ENCODE assay signal across 24 cellular contexts in genomic region chr12:52821826-52822660, GRCh38. TPM values are rescaled to one million over a fixed set of nuclear protein-coding genes. Genes with fewer than 3 reads are reported as not detected.
DNase-seq lines count a peak whose midpoint lies in the region; ATAC-seq and TF ChIP-seq lines count a peak whose summit lies in the region.
"Had no signal": no experiment of that assay in that cellular context is flagged by ENCODE, and none has a peak within 500 bp of the region (broad histone marks: within the 10 kb centered on the region; RNA-seq: fewer than 3 reads in every experiment).

No MANE protein-coding gene starts in this region.

- intact Hi-C loops in breast epithelium (cut with DNase I; ENCODE audit: low total_unique reads): no loop called here
- intact Hi-C loops in left lung (cut with DNase I): no loop called here
- intact Hi-C loops in sigmoid colon (cut with DNase I): no loop called here

- peak; percentile 47 to 51 for DNase-seq in T47D (ENCODE audit: low read depth in 1 of 2, low spot score in 1 of 2)
- DNase-seq in breast epithelium (ENCODE audit: low spot score in 2 of 2): no peak
- DNase-seq in RWPE2 (ENCODE audit: low spot score): no peak
- no peak for DNase-seq in left lung
- DNase-seq in HAP-1 (ENCODE audit: low spot score in 2 of 2): no peak
- DNase-seq in NCI-H146 (lab: John Stamatoyannopoulos, UW): no peak
- no peak for DNase-seq in sigmoid colon
- DNase-seq: activated CD4-positive, alpha-beta T cell treated with anti-CD3 and anti-CD28 coated beads, Interleukin-2, amount 50 U/mL, for 48 hours; activated naive CD4-positive, alpha-beta T cell treated with anti-CD3 and anti-CD28 coated beads for 36 hours; DMS 273 treated with DMSO at 0.1 percent for 48 hours; heart left ventricle; NCI-H1930; occipital lobe; stimulated activated CD4-positive, alpha-beta T cell treated with anti-CD3 and anti-CD28 coated beads, Interleukin-2, amount 100 ng/mL, for 48 hours; T-helper 2 cell; WERI-Rb-1 had no signal

- H3K36me3 ChIP-seq in breast epithelium (no peaks in the 10 kb centered on the region), RWPE2 (ENCODE audit: low read depth) (no peaks in the 10 kb centered on the region), left lung (no peaks in the 10 kb centered on the region), HAP-1 (replicated peaks) (no peaks in the 10 kb centered on the region), sigmoid colon (no peaks in the 10 kb centered on the region)
- H3K36me3 ChIP-seq: heart left ventricle, WERI-Rb-1 had no signal

- H3K27ac ChIP-seq in breast epithelium (no peak overlapping the region), RWPE2 (ENCODE audit: poor library complexity, severe bottlenecking) (no peak overlapping the region), left lung (no peak overlapping the region), sigmoid colon (no peak overlapping the region)
- H3K27ac ChIP-seq: heart left ventricle, WERI-Rb-1 had no signal

- no peaks in the 10 kb centered on the region for H3K4me1 ChIP-seq in breast epithelium
- H3K4me1 ChIP-seq in RWPE2 (ENCODE audit: insufficient read depth, poor library complexity, severe bottlenecking): no peaks in the 10 kb centered on the region
- H3K4me1 ChIP-seq in left lung: no peaks in the 10 kb centered on the region
- H3K4me1 ChIP-seq in HAP-1: no peaks in the 10 kb centered on the region
- peaks cover 0 to 11% (median 4%) of the 10 kb centered on the region in 4 donors for H3K4me1 ChIP-seq in sigmoid colon
- H3K4me1 ChIP-seq: heart left ventricle had no signal

- H3K27me3 ChIP-seq in breast epithelium (peaks cover 0 to 4% of the 10 kb centered on the region in 2 donors), RWPE2 (ENCODE audit: insufficient read depth, poor library complexity, severe bottlenecking) (no peaks in the 10 kb centered on the region), left lung (peaks cover 0 to 79% of the 10 kb centered on the region in 2 donors), HAP-1 (ENCODE audit: low read depth) (peaks cover 8% of the 10 kb centered on the region; the same call in 1 of the 2 replicates), sigmoid colon (peaks cover 0 to 6% (median 0%) of the 10 kb centered on the region in 3 donors)

- ATAC-seq in RWPE2 (ENCODE audit: low read depth) (peak; percentile 72), left lung (peak; percentile 45), GM19463 (IDR thresholded peaks at IDR 0.05; ENCODE audit: unreplicated experiment) (no peak)
- ATAC-seq: heart left ventricle, K562 had no signal

- 76% methylated on average over 10 of the region's 10 CpGs for WGBS in sigmoid colon, 2 donors

- TF ChIP-seq EP300 in sigmoid colon (IDR thresholded peaks at IDR 0.05): no peak

- TF ChIP-seq CTCF in breast epithelium (IDR thresholded peaks at IDR 0.05): no peak
- no peak for TF ChIP-seq CTCF in RWPE2 (IDR thresholded peaks at IDR 0.05; ENCODE audit: poor library complexity, severe bottlenecking)
- no peak for TF ChIP-seq CTCF in left lung (IDR thresholded peaks at IDR 0.05)
- TF ChIP-seq CTCF in sigmoid colon (IDR thresholded peaks at IDR 0.05): no peak

- in situ Hi-C loops in T47D (cut with HindIII; ENCODE audit: low pct_unique_long_range_greater_than_20kb, low sequenced_read_pairs): no loop called here
- in situ Hi-C loops in HAP-1 (cut with MboI; ENCODE audit: low sequenced_read_pairs): no loop called here

- TF ChIP-seq POLR2A in breast epithelium (IDR thresholded peaks at IDR 0.05) (no peak), sigmoid colon (IDR thresholded peaks at IDR 0.05) (no peak)

- H3K9me3 ChIP-seq in breast epithelium: no peaks in the 10 kb centered on the region
- no peaks in the 10 kb centered on the region for H3K9me3 ChIP-seq in RWPE2 (ENCODE audit: severe bottlenecking)
- no peaks in the 10 kb centered on the region for H3K9me3 ChIP-seq in left lung
- no peaks in the 10 kb centered on the region; the same call in 1 of the 2 replicates for H3K9me3 ChIP-seq in HAP-1
- no peaks in the 10 kb centered on the region for H3K9me3 ChIP-seq in sigmoid colon
- H3K9me3 ChIP-seq: heart left ventricle had no signal

- H3K4me3 ChIP-seq in breast epithelium (no peak overlapping the region), RWPE2 (ENCODE audit: severe bottlenecking) (no peak overlapping the region), left lung (no peak overlapping the region), HAP-1 (no peak overlapping the region), sigmoid colon (no peak overlapping the region)
- H3K4me3 ChIP-seq: heart left ventricle, K562 had no signal

RNA-seq across cellular contexts. Expression of gene KRT4, which starts 8.1 kb away (rescaled TPM):
- total RNA-seq in breast epithelium (under 1 TPM in 1 of 3 donors, not detected in 2; 0.33 TPM), left lung (1 to 10 TPM in 1 of 2 donors, under 1 TPM in 1; 0.47 to 9.4 TPM), sigmoid colon (not detected)
- 10 to 100 TPM in 1 of 3 donors, under 1 TPM in 1, not detected in 1; 0.86 to 18.6 TPM for polyA plus RNA-seq in sigmoid colon
- total RNA-seq: activated naive CD4-positive, alpha-beta T cell treated with anti-CD3 and anti-CD28 coated beads for 36 hours; astrocyte; heart left ventricle; K562; lung microvascular endothelial cell; myocyte; NCI-H460 had no signal
- polyA plus RNA-seq: CD14-positive monocyte, K562, urinary bladder had no signal

RNA-seq across cellular contexts. Expression of gene KRT79, which starts 12.1 kb away (rescaled TPM):
- 1 to 10 TPM in 1 of 3 donors, under 1 TPM in 1, not detected in 1; 0.48 to 1.3 TPM for total RNA-seq in breast epithelium
- total RNA-seq in left lung: under 1 TPM; 0.32 to 0.58 TPM
- not detected for total RNA-seq in sigmoid colon
- polyA plus RNA-seq in sigmoid colon: under 1 TPM in 1 of 3 donors, not detected in 2; 0.16 TPM
- total RNA-seq: activated naive CD4-positive, alpha-beta T cell treated with anti-CD3 and anti-CD28 coated beads for 36 hours; heart left ventricle; lung microvascular endothelial cell; myocyte; NCI-H460; occipital lobe; urinary bladder had no signal
- polyA plus RNA-seq: CD14-positive monocyte, urinary bladder had no signal

RNA-seq across cellular contexts. Expression of gene KRT3, which starts 26.1 kb away (rescaled TPM):
- not detected for total RNA-seq in breast epithelium
- not detected for total RNA-seq in left lung
- total RNA-seq in sigmoid colon: not detected
- polyA plus RNA-seq in sigmoid colon: not detected
- total RNA-seq: activated naive CD4-positive, alpha-beta T cell treated with anti-CD3 and anti-CD28 coated beads for 36 hours; heart left ventricle; K562; lung microvascular endothelial cell; myocyte; NCI-H460; occipital lobe; urinary bladder had no signal
- polyA plus RNA-seq: CD14-positive monocyte, heart left ventricle, K562, urinary bladder had no signal

RNA-seq across cellular contexts. Expression of gene KRT78, which starts 26.8 kb away (rescaled TPM):
- total RNA-seq in breast epithelium: 1 to 10 TPM in 1 of 3 donors, not detected in 2; 2.0 TPM
- total RNA-seq in left lung: not detected
- not detected for total RNA-seq in sigmoid colon
- 1 to 10 TPM in 1 of 3 donors, under 1 TPM in 1, not detected in 1; 0.20 to 5.4 TPM for polyA plus RNA-seq in sigmoid colon
- total RNA-seq: activated naive CD4-positive, alpha-beta T cell treated with anti-CD3 and anti-CD28 coated beads for 36 hours; astrocyte; heart left ventricle; K562; lung microvascular endothelial cell; myocyte; NCI-H460; urinary bladder had no signal
- polyA plus RNA-seq: CD14-positive monocyte, K562, urinary bladder had no signal

RNA-seq across cellular contexts. Expression of gene KRT76, which starts 44.9 kb away (rescaled TPM):
- total RNA-seq in breast epithelium: not detected
- not detected for total RNA-seq in left lung
- not detected for total RNA-seq in sigmoid colon
- not detected for polyA plus RNA-seq in sigmoid colon
- total RNA-seq: activated naive CD4-positive, alpha-beta T cell treated with anti-CD3 and anti-CD28 coated beads for 36 hours; astrocyte; heart left ventricle; K562; lung microvascular endothelial cell; myocyte; NCI-H460; occipital lobe; urinary bladder had no signal
- polyA plus RNA-seq: CD14-positive monocyte, heart left ventricle, K562, urinary bladder had no signal

Comparison
In these comparisons a context has a peak if more than half of its experiments do, and no peak if none do; other contexts are left out.
1. DNase-seq: peak in T47D (2 of 2); none in breast epithelium (0 of 2), RWPE2 (single experiment), left lung (0 of 2), HAP-1 (0 of 2), NCI-H146 (single experiment) and sigmoid colon (single experiment).